In the genomic region with DNA sequence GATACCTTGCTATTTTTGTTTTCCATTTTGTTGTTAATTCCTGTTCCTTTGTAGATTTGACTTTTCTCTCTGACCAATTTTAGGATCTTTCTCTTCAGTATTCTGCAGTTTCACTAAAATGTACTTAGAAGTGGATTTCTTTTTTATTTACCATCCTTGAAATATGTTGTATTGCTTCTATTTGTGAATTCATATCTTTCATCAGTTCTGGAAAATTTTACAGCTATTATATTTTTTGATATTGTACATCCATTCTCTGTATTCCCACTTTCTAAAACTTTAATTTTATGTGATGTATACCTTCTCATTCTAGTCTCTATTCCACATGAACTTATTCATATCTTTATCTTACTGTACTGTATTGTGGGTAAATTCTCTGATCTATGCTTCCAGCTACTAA, we compare ENCODE assay signal across 12 cellular contexts. TPM values are rescaled to one million over a fixed set of nuclear protein-coding genes. Genes with fewer than 3 reads are reported as not detected.
"Had no signal": no experiment of that assay in that cellular context is flagged by ENCODE, and none has a peak within 500 bp of the region (broad histone marks: within the 10 kb centered on the region; RNA-seq: fewer than 3 reads in every experiment).

No MANE protein-coding gene starts in this region.

- ATAC-seq: GM23338, HCT116 had no signal

- H3K9me3 ChIP-seq: HAP-1 had no signal

- H3K4me1 ChIP-seq: HAP-1 had no signal

- H3K4me3 Mint-ChIP-seq: GM23338, H9, HFFc6 had no signal

- H3K27ac ChIP-seq: GM23248 had no signal

- H3K4me2 ChIP-seq: GM23338 had no signal

- H3K4me3 ChIP-seq: GM23248, GM23338, HAP-1 had no signal

- H2AFZ ChIP-seq: GM23248, GM23338 had no signal

- FAIRE-seq: H1, H54 had no signal

- H3K9me3 Mint-ChIP-seq: GM23338, HFFc6 had no signal

- H3K4me1 Mint-ChIP-seq: GM23338, H9 had no signal

- H3K27ac Mint-ChIP-seq: GM23338, H9, HFFc6 had no signal

- H3K9ac ChIP-seq: GM23248 had no signal

- DNase-seq: GM23248, GOT3, H7, H9, HCEC 1CT, HFFc6 had no signal

RNA-seq across cellular contexts. Expression of gene ALDH8A1, which starts 9.7 kb away (rescaled TPM):
- total RNA-seq: GM23248, GM23338, H4, H9, HFFc6 had no signal
- polyA plus RNA-seq: GM23248, GM23338 had no signal
